In the genomic region with DNA sequence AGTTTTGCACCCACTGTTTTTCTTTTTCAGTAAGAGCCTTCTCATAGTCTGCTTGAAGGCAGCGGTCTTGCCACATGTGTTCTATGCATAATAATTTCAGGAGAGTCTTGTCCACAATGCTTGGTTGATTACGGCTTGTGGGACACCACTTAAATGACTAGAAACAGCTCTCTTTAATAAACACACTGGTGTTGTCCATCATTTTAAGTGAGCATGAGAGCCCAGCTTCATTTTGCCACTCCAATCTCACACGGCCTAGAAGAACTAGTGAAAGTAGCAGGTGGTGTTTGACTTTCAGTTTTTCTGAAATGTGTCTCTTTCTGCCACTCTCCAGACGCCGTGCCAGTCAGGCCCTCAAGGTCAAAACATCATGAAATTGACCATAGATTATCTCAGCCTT, we compare ENCODE assay signal across 14 cellular contexts.
DNase-seq lines count a peak whose midpoint lies in the region; ATAC-seq and TF ChIP-seq lines count a peak whose summit lies in the region.
"Had no signal": no experiment of that assay in that cellular context is flagged by ENCODE, and none has a peak within 500 bp of the region (broad histone marks: within the 10 kb centered on the region; RNA-seq: fewer than 3 reads in every experiment).

No MANE protein-coding gene starts in this region.

- no peak overlapping the region for H3K27ac ChIP-seq in gastrocnemius medialis
- H3K27ac ChIP-seq: HL-60 had no signal

- H3K4me3 ChIP-seq in gastrocnemius medialis, result no peak overlapping the region

- peaks cover 7 to 11% of the 10 kb centered on the region in 2 donors for H3K4me1 ChIP-seq in gastrocnemius medialis

- DNase-seq in natural killer cell (no peak), DMS153 treated with DMSO at 0.1 percent for 48 hours (lab: John Stamatoyannopoulos, UW; ENCODE audit: unreplicated experiment) (no peak), gastrocnemius medialis (no peak), NCI-H2081 treated with DMSO at 0.1 percent for 48 hours (lab: John Stamatoyannopoulos, UW) (no peak)
- DNase-seq in effector CD4-positive, alpha-beta T cell, result no peak
- DNase-seq: EL, NCI-H226, T1000 had no signal

- in situ Hi-C loops in gastrocnemius medialis (cut with MboI; ENCODE audit: low sequenced_read_pairs in 4 of 4), result no loop called here

- peak overlapping the region; percentile 79 for H3K4me3 Mint-ChIP-seq in natural killer cell
- H3K4me3 Mint-ChIP-seq: activated naive CD4-positive, alpha-beta T cell treated with anti-CD3 and anti-CD28 coated beads, Interleukin-2, amount 50 U/mL, for 24 hours had no signal

- intact Hi-C loops in natural killer cell (cut with micrococcal nuclease) (loop anchor here (10.0 kb wide), 1 partner anchor 291 kb away; the partner anchor contains the start of gene LPP), gastrocnemius medialis (cut with DNase I; ENCODE audit: low total_unique reads) (no loop called here)

- peaks cover 47 to 49% of the 10 kb centered on the region in 2 donors for H3K4me1 Mint-ChIP-seq in natural killer cell

- no peaks in the 10 kb centered on the region for H3K27me3 ChIP-seq in gastrocnemius medialis

- H3K36me3 Mint-ChIP-seq in natural killer cell, result no peaks in the 10 kb centered on the region

- H3K27ac Mint-ChIP-seq in natural killer cell, result peak overlapping the region; percentile 81 to 87
- H3K27ac Mint-ChIP-seq: activated naive CD4-positive, alpha-beta T cell treated with anti-CD3 and anti-CD28 coated beads, Interleukin-2, amount 50 U/mL, for 24 hours; progenitor cell of endocrine pancreas had no signal

- ATAC-seq in GM18867 (IDR thresholded peaks at IDR 0.05; ENCODE audit: unreplicated experiment), result peak; percentile 81
- ATAC-seq in GM21786 (IDR thresholded peaks at IDR 0.05; ENCODE audit: unreplicated experiment), result peak; percentile 76
- ATAC-seq in HG03439 (IDR thresholded peaks at IDR 0.05; ENCODE audit: unreplicated experiment), result peak; percentile 57
- ATAC-seq in natural killer cell, result peak; percentile 25 to 58 (median 29)
- ATAC-seq in gastrocnemius medialis, result no peak

- no peak for TF ChIP-seq CTCF in natural killer cell (IDR thresholded peaks at IDR 0.05)
- no peak for TF ChIP-seq CTCF in gastrocnemius medialis (IDR thresholded peaks at IDR 0.05 in 4 of 5, conservative IDR thresholded peaks at IDR 0.05 in 1 of 5)

- no peaks in the 10 kb centered on the region for H3K9me3 Mint-ChIP-seq in natural killer cell

- no peaks in the 10 kb centered on the region for H3K36me3 ChIP-seq in gastrocnemius medialis

- no peaks in the 10 kb centered on the region for H3K27me3 Mint-ChIP-seq in natural killer cell (ENCODE audit: low read depth in 2 of 2)
- H3K27me3 Mint-ChIP-seq: activated naive CD4-positive, alpha-beta T cell treated with anti-CD3 and anti-CD28 coated beads, Interleukin-2, amount 50 U/mL, for 24 hours; progenitor cell of endocrine pancreas had no signal

- no peaks in the 10 kb centered on the region for H3K9me3 ChIP-seq in gastrocnemius medialis

- TF ChIP-seq POLR2A in gastrocnemius medialis (IDR thresholded peaks at IDR 0.05), result no peak

Comparison
In these comparisons a context has a peak if more than half of its experiments do, and no peak if none do; other contexts are left out.
1. ATAC-seq: peak in GM18867 (single experiment), GM21786 (single experiment), HG03439 (single experiment) and natural killer cell (3 of 3); none in gastrocnemius medialis (0 of 2).